In genomic region chr14:52948039-52948438, GRCh38 we compare ENCODE assay signal across 1 cellular context.
TF ChIP-seq lines count a peak whose summit lies in the region.

No MANE protein-coding gene starts in this region.

TF ChIP-seq in HepG2, 621 proteins besides CTCF, POLR2A, EP300 and RAD21 (continued from another document and continues in another):
- no peak for TF ChIP-seq ZNF496 (CRISPR knock-in tag; IDR thresholded peaks at IDR 0.05; ENCODE audit: insufficient replicate concordance)
- TF ChIP-seq REL (CRISPR knock-in tag; conservative IDR thresholded peaks at IDR 0.05): no peak
- no peak for TF ChIP-seq SMAD3 (CRISPR knock-in tag; IDR thresholded peaks at IDR 0.05)
- no peak for TF ChIP-seq RFX1 (IDR thresholded peaks at IDR 0.05)
- TF ChIP-seq ZNF792 (CRISPR knock-in tag; IDR thresholded peaks at IDR 0.05): no peak
- TF ChIP-seq, protein P1, sequence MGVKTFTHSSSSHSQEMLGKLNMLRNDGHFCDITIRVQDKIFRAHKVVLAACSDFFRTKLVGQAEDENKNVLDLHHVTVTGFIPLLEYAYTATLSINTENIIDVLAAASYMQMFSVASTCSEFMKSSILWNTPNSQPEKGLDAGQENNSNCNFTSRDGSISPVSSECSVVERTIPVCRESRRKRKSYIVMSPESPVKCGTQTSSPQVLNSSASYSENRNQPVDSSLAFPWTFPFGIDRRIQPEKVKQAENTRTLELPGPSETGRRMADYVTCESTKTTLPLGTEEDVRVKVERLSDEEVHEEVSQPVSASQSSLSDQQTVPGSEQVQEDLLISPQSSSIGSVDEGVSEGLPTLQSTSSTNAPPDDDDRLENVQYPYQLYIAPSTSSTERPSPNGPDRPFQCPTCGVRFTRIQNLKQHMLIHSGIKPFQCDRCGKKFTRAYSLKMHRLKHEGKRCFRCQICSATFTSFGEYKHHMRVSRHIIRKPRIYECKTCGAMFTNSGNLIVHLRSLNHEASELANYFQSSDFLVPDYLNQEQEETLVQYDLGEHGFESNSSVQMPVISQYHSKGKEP (CRISPR knock-in tag; IDR thresholded peaks at IDR 0.05): no peak
- TF ChIP-seq SP1 (IDR thresholded peaks at IDR 0.05): no peak
- 0 out of 2 replicates have a peak, but pooled peaks have one; percentile 14 for TF ChIP-seq SP1 (CRISPR knock-in tag; IDR thresholded peaks at IDR 0.05)
- TF ChIP-seq ZBTB7B (CRISPR knock-in tag; IDR thresholded peaks at IDR 0.05): no peak
- TF ChIP-seq, protein P2, sequence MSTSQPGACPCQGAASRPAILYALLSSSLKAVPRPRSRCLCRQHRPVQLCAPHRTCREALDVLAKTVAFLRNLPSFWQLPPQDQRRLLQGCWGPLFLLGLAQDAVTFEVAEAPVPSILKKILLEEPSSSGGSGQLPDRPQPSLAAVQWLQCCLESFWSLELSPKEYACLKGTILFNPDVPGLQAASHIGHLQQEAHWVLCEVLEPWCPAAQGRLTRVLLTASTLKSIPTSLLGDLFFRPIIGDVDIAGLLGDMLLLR (CRISPR knock-in tag; IDR thresholded peaks at IDR 0.05): no peak
- no peak for TF ChIP-seq BORCS8-MEF2B (CRISPR knock-in tag; IDR thresholded peaks at IDR 0.05)
- TF ChIP-seq GFI1 (CRISPR knock-in tag; IDR thresholded peaks at IDR 0.05; ENCODE audit: borderline replicate concordance): peak; percentile 100
- TF ChIP-seq RXRB (CRISPR knock-in tag; IDR thresholded peaks at IDR 0.05; ENCODE audit: borderline replicate concordance): peak; percentile 63
- 0 out of 2 replicates have a peak, but pooled peaks have one; percentile 31 for TF ChIP-seq ZGPAT (CRISPR knock-in tag; IDR thresholded peaks at IDR 0.05)
- no peak for TF ChIP-seq ZFY (CRISPR knock-in tag; IDR thresholded peaks at IDR 0.05)
- peak; percentile 33; the same call in 1 of the 2 replicates for TF ChIP-seq TBX3 (IDR thresholded peaks at IDR 0.05; ENCODE audit: borderline replicate concordance)
- no peak for TF ChIP-seq CBFB (CRISPR knock-in tag; IDR thresholded peaks at IDR 0.05)
- no peak for TF ChIP-seq RBM39 (IDR thresholded peaks at IDR 0.05; ENCODE audit: low read depth, low read length, poor library complexity, severe bottlenecking)
- TF ChIP-seq, protein P3, sequence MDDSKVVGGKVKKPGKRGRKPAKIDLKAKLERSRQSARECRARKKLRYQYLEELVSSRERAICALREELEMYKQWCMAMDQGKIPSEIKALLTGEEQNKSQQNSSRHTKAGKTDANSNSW (CRISPR knock-in tag; IDR thresholded peaks at IDR 0.05; ENCODE audit: borderline replicate concordance): no peak
- TF ChIP-seq FOXP4 (CRISPR knock-in tag; IDR thresholded peaks at IDR 0.05): peak; percentile 80
- TF ChIP-seq, protein P4, sequence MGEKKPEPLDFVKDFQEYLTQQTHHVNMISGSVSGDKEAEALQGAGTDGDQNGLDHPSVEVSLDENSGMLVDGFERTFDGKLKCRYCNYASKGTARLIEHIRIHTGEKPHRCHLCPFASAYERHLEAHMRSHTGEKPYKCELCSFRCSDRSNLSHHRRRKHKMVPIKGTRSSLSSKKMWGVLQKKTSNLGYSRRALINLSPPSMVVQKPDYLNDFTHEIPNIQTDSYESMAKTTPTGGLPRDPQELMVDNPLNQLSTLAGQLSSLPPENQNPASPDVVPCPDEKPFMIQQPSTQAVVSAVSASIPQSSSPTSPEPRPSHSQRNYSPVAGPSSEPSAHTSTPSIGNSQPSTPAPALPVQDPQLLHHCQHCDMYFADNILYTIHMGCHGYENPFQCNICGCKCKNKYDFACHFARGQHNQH (CRISPR knock-in tag; IDR thresholded peaks at IDR 0.05): no peak
- no peak for TF ChIP-seq BHLHE40 (IDR thresholded peaks at IDR 0.05; ENCODE audit: low read length)
- TF ChIP-seq ZFP36L1 (CRISPR knock-in tag; IDR thresholded peaks at IDR 0.05): no peak
- no peak for TF ChIP-seq HMGXB3 (CRISPR knock-in tag; IDR thresholded peaks at IDR 0.05; ENCODE audit: borderline replicate concordance)
- peak; percentile 58; the same call in 1 of the 2 replicates for TF ChIP-seq FOXA3 (CRISPR knock-in tag; IDR thresholded peaks at IDR 0.05)
- no peak for TF ChIP-seq GPN1 (CRISPR knock-in tag; IDR thresholded peaks at IDR 0.05; ENCODE audit: borderline replicate concordance)
- no peak for TF ChIP-seq ZNF510 (CRISPR knock-in tag; IDR thresholded peaks at IDR 0.05; ENCODE audit: low read depth)
- no peak for TF ChIP-seq ZNF44 (CRISPR knock-in tag; IDR thresholded peaks at IDR 0.05)
- no peak for TF ChIP-seq POLR2G (IDR thresholded peaks at IDR 0.05; ENCODE audit: low read depth, low read length)
- TF ChIP-seq TRIM24 (CRISPR knock-in tag; IDR thresholded peaks at IDR 0.05): no peak
- TF ChIP-seq ZNF563 (CRISPR knock-in tag; IDR thresholded peaks at IDR 0.05): no peak
- no peak for TF ChIP-seq NONO (IDR thresholded peaks at IDR 0.05)
- TF ChIP-seq NONO (CRISPR knock-in tag; conservative IDR thresholded peaks at IDR 0.05): no peak
- no peak for TF ChIP-seq MYNN (CRISPR knock-in tag; IDR thresholded peaks at IDR 0.05; ENCODE audit: low read depth)
- no peak for TF ChIP-seq SP140L (CRISPR knock-in tag; IDR thresholded peaks at IDR 0.05; ENCODE audit: borderline replicate concordance)
- TF ChIP-seq, protein P5, sequence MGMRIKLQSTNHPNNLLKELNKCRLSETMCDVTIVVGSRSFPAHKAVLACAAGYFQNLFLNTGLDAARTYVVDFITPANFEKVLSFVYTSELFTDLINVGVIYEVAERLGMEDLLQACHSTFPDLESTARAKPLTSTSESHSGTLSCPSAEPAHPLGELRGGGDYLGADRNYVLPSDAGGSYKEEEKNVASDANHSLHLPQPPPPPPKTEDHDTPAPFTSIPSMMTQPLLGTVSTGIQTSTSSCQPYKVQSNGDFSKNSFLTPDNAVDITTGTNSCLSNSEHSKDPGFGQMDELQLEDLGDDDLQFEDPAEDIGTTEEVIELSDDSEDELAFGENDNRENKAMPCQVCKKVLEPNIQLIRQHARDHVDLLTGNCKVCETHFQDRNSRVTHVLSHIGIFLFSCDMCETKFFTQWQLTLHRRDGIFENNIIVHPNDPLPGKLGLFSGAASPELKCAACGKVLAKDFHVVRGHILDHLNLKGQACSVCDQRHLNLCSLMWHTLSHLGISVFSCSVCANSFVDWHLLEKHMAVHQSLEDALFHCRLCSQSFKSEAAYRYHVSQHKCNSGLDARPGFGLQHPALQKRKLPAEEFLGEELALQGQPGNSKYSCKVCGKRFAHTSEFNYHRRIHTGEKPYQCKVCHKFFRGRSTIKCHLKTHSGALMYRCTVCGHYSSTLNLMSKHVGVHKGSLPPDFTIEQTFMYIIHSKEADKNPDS (CRISPR knock-in tag; IDR thresholded peaks at IDR 0.05): no peak
- no peak for TF ChIP-seq AGO2 (optimal IDR thresholded peaks at IDR 0.05; ENCODE audit: low read depth, low read length)
- no peak for TF ChIP-seq ZSCAN21 (CRISPR knock-in tag; IDR thresholded peaks at IDR 0.05; ENCODE audit: borderline replicate concordance)
- 0 out of 2 replicates have a peak, but pooled peaks have one; percentile 21 for TF ChIP-seq ZSCAN20 (CRISPR knock-in tag; IDR thresholded peaks at IDR 0.05; ENCODE audit: borderline replicate concordance)
- TF ChIP-seq CBX1 (IDR thresholded peaks at IDR 0.05; ENCODE audit: low read depth): no peak
- no peak for TF ChIP-seq ZNF773 (CRISPR knock-in tag; IDR thresholded peaks at IDR 0.05; ENCODE audit: borderline replicate concordance)
- TF ChIP-seq, protein P6, sequence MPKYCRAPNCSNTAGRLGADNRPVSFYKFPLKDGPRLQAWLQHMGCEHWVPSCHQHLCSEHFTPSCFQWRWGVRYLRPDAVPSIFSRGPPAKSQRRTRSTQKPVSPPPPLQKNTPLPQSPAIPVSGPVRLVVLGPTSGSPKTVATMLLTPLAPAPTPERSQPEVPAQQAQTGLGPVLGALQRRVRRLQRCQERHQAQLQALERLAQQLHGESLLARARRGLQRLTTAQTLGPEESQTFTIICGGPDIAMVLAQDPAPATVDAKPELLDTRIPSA (CRISPR knock-in tag; IDR thresholded peaks at IDR 0.05; ENCODE audit: borderline replicate concordance): no peak
- TF ChIP-seq HNRNPK (IDR thresholded peaks at IDR 0.05; ENCODE audit: low read depth, low read length, poor library complexity, severe bottlenecking): no peak
- no peak for TF ChIP-seq ZNF724P (CRISPR knock-in tag; IDR thresholded peaks at IDR 0.05; ENCODE audit: borderline replicate concordance)
- TF ChIP-seq DPF2 (CRISPR knock-in tag; IDR thresholded peaks at IDR 0.05; ENCODE audit: borderline replicate concordance, low read depth): peak; percentile 28; the same call in 1 of the 2 replicates
- no peak for TF ChIP-seq SNAPC5 (CRISPR knock-in tag; IDR thresholded peaks at IDR 0.05; ENCODE audit: borderline replicate concordance)
- no peak for TF ChIP-seq DDIT3 (CRISPR knock-in tag; IDR thresholded peaks at IDR 0.05)
- TF ChIP-seq TFAP4 (IDR thresholded peaks at IDR 0.05; ENCODE audit: borderline replicate concordance, low read depth): no peak
- no peak for TF ChIP-seq KDM5A (IDR thresholded peaks at IDR 0.05; ENCODE audit: borderline replicate concordance, low read length)
- TF ChIP-seq TOE1 (CRISPR knock-in tag; IDR thresholded peaks at IDR 0.05): no peak
- TF ChIP-seq, protein P7, sequence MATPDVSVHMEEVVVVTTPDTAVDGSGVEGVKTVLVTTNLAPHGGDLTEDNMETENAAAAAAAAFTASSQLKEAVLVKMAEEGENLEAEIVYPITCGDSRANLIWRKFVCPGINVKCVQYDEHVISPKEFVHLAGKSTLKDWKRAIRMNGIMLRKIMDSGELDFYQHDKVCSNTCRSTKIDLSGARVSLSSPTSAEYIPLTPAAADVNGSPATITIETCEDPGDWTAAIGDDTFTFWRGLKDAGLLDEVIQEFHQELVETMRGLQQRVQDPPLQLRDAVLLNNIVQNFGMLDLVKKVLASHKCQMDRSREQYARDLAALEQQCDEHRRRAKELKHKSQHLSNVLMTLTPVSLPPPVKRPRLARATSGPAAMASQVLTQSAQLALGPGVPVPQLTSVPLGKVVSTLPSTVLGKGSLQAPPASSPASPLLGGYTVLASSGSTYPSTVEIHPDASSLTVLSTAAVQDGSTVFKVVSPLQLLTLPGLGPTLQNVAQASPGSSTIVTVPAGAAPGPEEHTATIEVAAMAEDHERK (CRISPR knock-in tag; IDR thresholded peaks at IDR 0.05; ENCODE audit: low read depth): no peak
- no peak for TF ChIP-seq NFATC3 (CRISPR knock-in tag; IDR thresholded peaks at IDR 0.05)
- no peak for TF ChIP-seq SRF (IDR thresholded peaks at IDR 0.05; ENCODE audit: low read depth, low read length)
- no peak for TF ChIP-seq ZNF746 (CRISPR knock-in tag; IDR thresholded peaks at IDR 0.05)
